8 cellular contexts compared by ENCODE assay signal in the genomic region with DNA sequence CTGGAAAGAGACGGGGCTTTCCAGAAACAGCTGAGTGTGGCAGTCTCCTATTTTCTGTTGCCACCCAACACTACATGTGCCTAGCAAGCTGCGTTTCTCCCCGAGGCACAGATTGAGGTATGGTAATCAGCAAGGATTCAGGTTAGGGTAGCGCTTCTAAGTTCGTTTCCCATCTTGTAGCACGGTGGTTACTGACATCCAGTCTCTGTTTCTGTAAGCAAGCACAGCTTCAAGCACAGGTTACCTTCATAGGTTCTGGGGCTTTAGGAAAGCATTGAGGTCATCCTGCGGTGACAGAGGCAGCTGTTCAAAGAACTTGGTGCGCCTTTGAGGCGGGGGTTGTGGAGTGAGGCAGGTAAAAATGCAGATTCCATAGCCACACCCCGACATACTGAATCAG. TPM values are rescaled to one million over a fixed set of nuclear protein-coding genes. Genes with fewer than 3 reads are reported as not detected.
DNase-seq lines count a peak whose midpoint lies in the region; ATAC-seq and TF ChIP-seq lines count a peak whose summit lies in the region.
"Not testable (repeated sequence)": the region's sequence is repeated elsewhere in the genome, so short reads cannot be mapped to it uniquely, and the experiment has no call there.

No MANE protein-coding gene starts in this region.

- H3K4me3 ChIP-seq in lower lobe of right lung, result peak overlapping the region; percentile 65

- not testable (repeated sequence) for H3K36me3 ChIP-seq in lower lobe of right lung

- H3K27ac Mint-ChIP-seq in activated CD8-positive, alpha-beta T cell treated with anti-CD3 and anti-CD28 coated beads for 36 hours, result not testable (repeated sequence)
- peak overlapping the region; percentile 93 for H3K27ac Mint-ChIP-seq in stimulated activated naive B cell treated with anti-CD40 and anti-IgM and Interleukin-4, amounts not matched to agents 10 μg/mL and 1 μg/mL and 100 μg/mL, for 72 hours

- ATAC-seq in GM21515 (IDR thresholded peaks at IDR 0.05; ENCODE audit: unreplicated experiment) (peak; percentile 40), HG03175 (IDR thresholded peaks at IDR 0.05; ENCODE audit: unreplicated experiment) (peak; percentile 26), lower lobe of right lung (peak in 1 of 2 donors; percentile 1)
- ATAC-seq in activated CD8-positive, alpha-beta T cell treated with anti-CD3 and anti-CD28 coated beads for 36 hours, result peak; percentile 7
- ATAC-seq in stimulated activated naive B cell treated with anti-CD40 and anti-IgM and Interleukin-4, amounts not matched to agents 10 μg/mL and 1 μg/mL and 100 μg/mL, for 72 hours (replicated peaks), result peak; percentile 20

- peaks cover 13% of the 10 kb centered on the region for H3K4me1 ChIP-seq in lower lobe of right lung

- H3K27me3 ChIP-seq in lower lobe of right lung (ENCODE audit: low read depth), result not testable (repeated sequence)

- H3K9me3 Mint-ChIP-seq in activated CD8-positive, alpha-beta T cell treated with anti-CD3 and anti-CD28 coated beads for 36 hours; stimulated activated naive B cell treated with anti-CD40 and anti-IgM and Interleukin-4, amounts not matched to agents 10 μg/mL and 1 μg/mL and 100 μg/mL, for 72 hours: not testable (repeated sequence)

- peak; percentile 15 for DNase-seq in EL
- DNase-seq in NCI-H748 (lab: John Stamatoyannopoulos, UW; ENCODE audit: unreplicated experiment), result peak; percentile 44
- peak; percentile 46 for DNase-seq in activated CD8-positive, alpha-beta T cell treated with anti-CD3 and anti-CD28 coated beads for 36 hours
- peak; percentile 1 for DNase-seq in dermis blood vessel endothelial cell
- not testable (repeated sequence) for DNase-seq in lower lobe of right lung; stimulated activated naive B cell treated with anti-CD40 and anti-IgM and Interleukin-4, amounts not matched to agents 10 μg/mL and 1 μg/mL and 100 μg/mL, for 72 hours

- not testable (repeated sequence) for TF ChIP-seq CTCF in activated CD8-positive, alpha-beta T cell treated with anti-CD3 and anti-CD28 coated beads for 36 hours (IDR thresholded peaks at IDR 0.05); lower lobe of right lung (IDR thresholded peaks at IDR 0.05)

- intact Hi-C loops in activated CD8-positive, alpha-beta T cell treated with anti-CD3 and anti-CD28 coated beads for 36 hours (cut with micrococcal nuclease), result loop anchor here (5.0 kb wide), 1 partner anchor 35 kb away; the partner anchor contains the start of gene FAM111A
- intact Hi-C loops in lower lobe of right lung (cut with DNase I), result not testable (repeated sequence)

- H3K36me3 Mint-ChIP-seq in activated CD8-positive, alpha-beta T cell treated with anti-CD3 and anti-CD28 coated beads for 36 hours (ENCODE audit: low read depth), result peaks cover 30% of the 10 kb centered on the region
- H3K36me3 Mint-ChIP-seq in stimulated activated naive B cell treated with anti-CD40 and anti-IgM and Interleukin-4, amounts not matched to agents 10 μg/mL and 1 μg/mL and 100 μg/mL, for 72 hours, result peaks cover 2 to 10% of the 10 kb centered on the region in 2 donors

- peaks cover 40% of the 10 kb centered on the region for H3K27me3 Mint-ChIP-seq in activated CD8-positive, alpha-beta T cell treated with anti-CD3 and anti-CD28 coated beads for 36 hours
- H3K27me3 Mint-ChIP-seq in stimulated activated naive B cell treated with anti-CD40 and anti-IgM and Interleukin-4, amounts not matched to agents 10 μg/mL and 1 μg/mL and 100 μg/mL, for 72 hours, result not testable (repeated sequence)

- not testable (repeated sequence) for H3K27ac ChIP-seq in lower lobe of right lung

- H3K9me3 ChIP-seq in lower lobe of right lung, result not testable (repeated sequence)

- POLR2A ChIA-PET in activated CD8-positive, alpha-beta T cell treated with anti-CD3 and anti-CD28 coated beads for 36 hours (lab: Charles Lee), result interaction anchor here (1.2 to 2.6 kb wide), 4 partner anchors 25 to 37 kb away, joined by 3 to 13 read pairs (median 8); partner anchors contain the start of gene FAM111A

- CTCF ChIA-PET in activated CD8-positive, alpha-beta T cell treated with anti-CD3 and anti-CD28 coated beads for 36 hours (lab: Charles Lee), result interaction anchor here (2.1 to 10.3 kb wide), 3 partner anchors 28 to 63 kb away, joined by 5 to 74 read pairs (median 27); no protein-coding TSS in a partner anchor

- peak overlapping the region; percentile 86 for H3K4me3 Mint-ChIP-seq in activated CD8-positive, alpha-beta T cell treated with anti-CD3 and anti-CD28 coated beads for 36 hours
- peak overlapping the region; percentile 91 to 93 for H3K4me3 Mint-ChIP-seq in stimulated activated naive B cell treated with anti-CD40 and anti-IgM and Interleukin-4, amounts not matched to agents 10 μg/mL and 1 μg/mL and 100 μg/mL, for 72 hours

- peaks cover 26% of the 10 kb centered on the region for H3K4me1 Mint-ChIP-seq in activated CD8-positive, alpha-beta T cell treated with anti-CD3 and anti-CD28 coated beads for 36 hours (ENCODE audit: low read depth)
- peaks cover 53 to 69% of the 10 kb centered on the region in 2 donors for H3K4me1 Mint-ChIP-seq in stimulated activated naive B cell treated with anti-CD40 and anti-IgM and Interleukin-4, amounts not matched to agents 10 μg/mL and 1 μg/mL and 100 μg/mL, for 72 hours

RNA-seq across cellular contexts. Expression of gene FAM111B, which starts 0.7 kb away (rescaled TPM):
- total RNA-seq in activated CD8-positive, alpha-beta T cell treated with anti-CD3 and anti-CD28 coated beads for 36 hours, result 10 to 100 TPM; 18.2 to 18.3 TPM
- total RNA-seq in dermis blood vessel endothelial cell, result 20.6 and 37.6 TPM in 2 replicates
- total RNA-seq in lower lobe of right lung, result 1.1 TPM

RNA-seq across cellular contexts. Expression of gene GLYATL1B, which starts 21.6 kb away (rescaled TPM):
- not detected for total RNA-seq in activated CD8-positive, alpha-beta T cell treated with anti-CD3 and anti-CD28 coated beads for 36 hours
- not detected in 2 replicates for total RNA-seq in dermis blood vessel endothelial cell
- total RNA-seq in lower lobe of right lung, result not detected

RNA-seq across cellular contexts. Expression of gene FAM111A, which starts 34.9 kb away (rescaled TPM):
- 10 to 100 TPM; 71.8 to 74.5 TPM for total RNA-seq in activated CD8-positive, alpha-beta T cell treated with anti-CD3 and anti-CD28 coated beads for 36 hours
- 87.0 and 103 TPM in 2 replicates for total RNA-seq in dermis blood vessel endothelial cell
- 68.4 TPM for total RNA-seq in lower lobe of right lung
